Comparison of ENCODE assay signal across 9 cellular contexts in genomic region chr3:197599089-197599765, GRCh38. TPM values are rescaled to one million over a fixed set of nuclear protein-coding genes. Genes with fewer than 3 reads are reported as not detected.
DNase-seq lines count a peak whose midpoint lies in the region; ATAC-seq lines count a peak whose summit lies in the region.
"Had no signal": no experiment of that assay in that cellular context is flagged by ENCODE, and none has a peak within 500 bp of the region (broad histone marks: within the 10 kb centered on the region; RNA-seq: fewer than 3 reads in every experiment).

No MANE protein-coding gene starts in this region.

- no peaks in the 10 kb centered on the region for H3K4me1 ChIP-seq in CD4-positive, alpha-beta memory T cell (ENCODE audit: insufficient read depth, low read length)

- H3K27ac ChIP-seq in CD4-positive, alpha-beta memory T cell (ENCODE audit: low read depth, low read length), result no peak overlapping the region

- no peaks in the 10 kb centered on the region for H3K27me3 ChIP-seq in CD4-positive, alpha-beta memory T cell (ENCODE audit: insufficient read depth, low read length)

- H3K36me3 ChIP-seq in CD4-positive, alpha-beta memory T cell (ENCODE audit: insufficient read depth, low read length), result no peaks in the 10 kb centered on the region

- H3K9me3 Mint-ChIP-seq in CD4-positive, alpha-beta memory T cell, result no peaks in the 10 kb centered on the region
- H3K9me3 Mint-ChIP-seq: T-helper 1 cell treated with Interleukin-12 subunit alpha and Interleukin-12 subunit beta and Interleukin-4 antibody, amounts not matched to agents 30 μg/mL and 1 μg/mL, for 36 hours had no signal

- intact Hi-C loops in CD4-positive, alpha-beta memory T cell (cut with micrococcal nuclease), result loop anchor here (1.0 to 5.0 kb wide), 2 partner anchors 33 to 203 kb away; no protein-coding TSS in a partner anchor
- intact Hi-C loops in head of caudate nucleus (cut with DNase I), result no loop called here

- H3K9me3 ChIP-seq in CD4-positive, alpha-beta memory T cell (ENCODE audit: control insufficient read depth in 1 of 2, low read length in 2 of 2), result no peaks in the 10 kb centered on the region

- DNase-seq in CD4-positive, alpha-beta memory T cell, result peak; percentile 76 to 81 (median 79)
- DNase-seq in NCI-H460 (ENCODE audit: extremely low read depth, low read depth), result peak; percentile 58
- peak; percentile 70 for DNase-seq in activated gamma-delta T cell treated with anti-CD3 and anti-CD28 coated beads, Interleukin-2, amount 50 U/mL, for 16 hours (ENCODE audit: low read depth)
- peak; percentile 51 to 90 (median 78) for DNase-seq in head of caudate nucleus
- DNase-seq in pulmonary artery endothelial cell (ENCODE audit: low read depth, low spot score), result peak; percentile 33
- no peak for DNase-seq in DMS 273 treated with DMSO at 0.1 percent for 48 hours (lab: John Stamatoyannopoulos, UW)
- DNase-seq in nucleus accumbens (lab: John Stamatoyannopoulos, UW), result no peak

- CTCF ChIA-PET in CD4-positive, alpha-beta memory T cell (lab: Charles Lee; ENCODE audit: partially characterized antibody), result interaction anchor here (0.6 to 5.0 kb wide), 22 partner anchors 9 to 1945 kb away, joined by 3 to 64 read pairs (median 4); no protein-coding TSS in a partner anchor

- H3K4me3 Mint-ChIP-seq in CD4-positive, alpha-beta memory T cell, result no peak overlapping the region
- H3K4me3 Mint-ChIP-seq: T-helper 1 cell treated with Interleukin-12 subunit alpha and Interleukin-12 subunit beta and Interleukin-4 antibody, amounts not matched to agents 30 μg/mL and 1 μg/mL, for 36 hours had no signal

- peaks cover 5 to 6% (median 5%) of the 10 kb centered on the region in 4 donors for H3K4me1 Mint-ChIP-seq in CD4-positive, alpha-beta memory T cell

- POLR2A ChIA-PET in CD4-positive, alpha-beta memory T cell (lab: Charles Lee; ENCODE audit: partially characterized antibody), result interaction anchor here (0.6 to 1.6 kb wide), 3 partner anchors 15 to 137 kb away, joined by 3 read pairs; no protein-coding TSS in a partner anchor

- no peaks in the 10 kb centered on the region for H3K27me3 Mint-ChIP-seq in CD4-positive, alpha-beta memory T cell

- H3K4me3 ChIP-seq in CD4-positive, alpha-beta memory T cell (ENCODE audit: low read length in 2 of 2), result no peak overlapping the region

- no peaks in the 10 kb centered on the region for H3K36me3 Mint-ChIP-seq in CD4-positive, alpha-beta memory T cell

- peak; percentile 94 for ATAC-seq in GM21619 (IDR thresholded peaks at IDR 0.05; ENCODE audit: unreplicated experiment)

- peak overlapping the region in 4 of 7 donors; percentile 47 to 78 (median 62) for H3K27ac Mint-ChIP-seq in CD4-positive, alpha-beta memory T cell
- H3K27ac Mint-ChIP-seq: T-helper 1 cell treated with Interleukin-12 subunit alpha and Interleukin-12 subunit beta and Interleukin-4 antibody, amounts not matched to agents 30 μg/mL and 1 μg/mL, for 36 hours had no signal

RNA-seq across cellular contexts. Expression of gene BDH1, which starts 43.5 kb away (rescaled TPM):
- total RNA-seq in CD4-positive, alpha-beta memory T cell, result 10 to 100 TPM; 60.9 to 61.1 TPM
- polyA plus RNA-seq in CD4-positive, alpha-beta memory T cell, result 10 to 100 TPM; 22.3 to 25.2 TPM
- total RNA-seq in NCI-H460 (2014; rRNA removed; shearing (Covaris generic)), result 0.55 and 0.74 TPM in 2 replicates
- polyA plus RNA-seq in NCI-H460 (2014; cell fraction: nucleus; rRNA removed), result 3.5 and 8.1 TPM in 2 replicates
- total RNA-seq in pulmonary artery endothelial cell, result 2.5 and 3.8 TPM in 2 replicates

Comparison
In these comparisons a context has a peak if more than half of its experiments do, and no peak if none do; other contexts are left out.
1. DNase-seq: peak in CD4-positive, alpha-beta memory T cell (5 of 5), NCI-H460 (single experiment), activated gamma-delta T cell treated with anti-CD3 and anti-CD28 coated beads, Interleukin-2, amount 50 U/mL, for 16 hours (single experiment), head of caudate nucleus (42 of 42) and pulmonary artery endothelial cell (single experiment); none in DMS 273 treated with DMSO at 0.1 percent for 48 hours (single experiment) and nucleus accumbens (0 of 56).
2. RNA of gene BDH1, which starts 43.5 kb away (total RNA-seq): 60.9 to 61.1 TPM in CD4-positive, alpha-beta memory T cell; 2.5 to 3.8 TPM in pulmonary artery endothelial cell and 0.55 to 0.74 TPM in NCI-H460; every median in the first group is over 10 times any median in the second.